Comparison of ENCODE assay signal across 4 cellular contexts in genomic region chr19:40884187-40884931, GRCh38. TPM values are rescaled to one million over a fixed set of nuclear protein-coding genes. Genes with fewer than 3 reads are reported as not detected.
"Had no signal": no experiment of that assay in that cellular context is flagged by ENCODE, and none has a peak within 500 bp of the region (broad histone marks: within the 10 kb centered on the region; RNA-seq: fewer than 3 reads in every experiment).

No MANE protein-coding gene starts in this region.

RNA-seq across cellular contexts. Expression of gene CYP2A7, which starts 2.3 kb away (rescaled TPM):
- total RNA-seq: GM23248, H9, HFFc6 had no signal
- polyA plus RNA-seq: GM23248, IgD-negative memory B cell had no signal

RNA-seq across cellular contexts. Expression of gene CYP2A6, which starts 34.1 kb away (rescaled TPM):
- total RNA-seq: GM23248, HFFc6 had no signal
- polyA plus RNA-seq: GM23248, IgD-negative memory B cell had no signal
